In the genomic region with DNA sequence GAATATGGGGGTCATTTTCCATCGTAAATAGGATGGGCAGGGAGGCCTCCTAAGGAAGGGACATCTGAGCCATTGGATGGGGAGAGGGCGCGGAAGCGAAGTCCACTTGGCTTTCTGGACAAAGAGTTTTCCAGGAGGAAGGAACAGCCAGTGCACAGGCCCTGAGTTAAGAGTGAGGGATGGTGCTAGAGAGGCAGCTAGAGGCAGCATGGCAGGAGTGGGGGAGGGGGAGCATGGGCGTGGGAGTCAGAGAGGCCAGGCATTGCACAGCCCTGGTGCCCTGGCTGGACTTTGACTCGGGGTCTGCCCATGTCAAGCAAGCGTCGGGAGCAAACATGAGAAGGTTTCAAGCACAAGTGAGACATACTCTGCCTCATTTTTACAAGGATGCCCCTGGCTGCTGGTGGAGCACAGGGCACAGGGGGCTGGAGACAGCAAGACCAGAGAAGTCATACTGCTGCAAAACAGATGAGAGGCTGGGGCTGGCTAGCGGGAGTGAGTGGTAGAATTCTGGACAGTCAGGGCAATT, we compare ENCODE assay signal across 1 cellular context.
TF ChIP-seq lines count a peak whose summit lies in the region.

No MANE protein-coding gene starts in this region.

TF ChIP-seq in HepG2, 621 proteins besides CTCF, POLR2A, EP300 and RAD21 (continued from another document and continues in another):
- TF ChIP-seq NKX3-1 (CRISPR knock-in tag; IDR thresholded peaks at IDR 0.05) (no peak), ZNF101 (CRISPR knock-in tag; IDR thresholded peaks at IDR 0.05; ENCODE audit: borderline replicate concordance, low read depth) (no peak), DMAP1 (CRISPR knock-in tag; IDR thresholded peaks at IDR 0.05) (peak; percentile 74), ZFX (CRISPR knock-in tag; IDR thresholded peaks at IDR 0.05; ENCODE audit: low read depth) (peak; percentile 59), FOXC1 (CRISPR knock-in tag; IDR thresholded peaks at IDR 0.05; ENCODE audit: borderline replicate concordance) (no peak), ZIK1 (CRISPR knock-in tag; IDR thresholded peaks at IDR 0.05; ENCODE audit: borderline replicate concordance, low read depth) (no peak), ZNF10 (CRISPR knock-in tag; IDR thresholded peaks at IDR 0.05; ENCODE audit: borderline replicate concordance, low read depth) (0 out of 2 replicates have a peak, but pooled peaks have one; percentile 39), HDAC6 (IDR thresholded peaks at IDR 0.05; ENCODE audit: low read depth, low read length) (no peak), ARNT (IDR thresholded peaks at IDR 0.05) (no peak), NFE2L1 (CRISPR knock-in tag; IDR thresholded peaks at IDR 0.05; ENCODE audit: borderline replicate concordance) (no peak), SP1 (IDR thresholded peaks at IDR 0.05) (no peak), SP1 (CRISPR knock-in tag; IDR thresholded peaks at IDR 0.05) (0 out of 2 replicates have a peak, but pooled peaks have one; percentile 19), ZNF235 (CRISPR knock-in tag; IDR thresholded peaks at IDR 0.05; ENCODE audit: borderline replicate concordance) (0 out of 2 replicates have a peak, but pooled peaks have one; percentile 57), ZFP41 (CRISPR knock-in tag; IDR thresholded peaks at IDR 0.05; ENCODE audit: borderline replicate concordance) (no peak), PHF5A (CRISPR knock-in tag; IDR thresholded peaks at IDR 0.05; ENCODE audit: low read depth, unreplicated experiment) (peak; percentile 45), ZNF781 (CRISPR knock-in tag; IDR thresholded peaks at IDR 0.05; ENCODE audit: borderline replicate concordance, not compliant biosample characterization) (peak; percentile 69), GLI4 (CRISPR knock-in tag; IDR thresholded peaks at IDR 0.05; ENCODE audit: borderline replicate concordance) (no peak), SUZ12 (IDR thresholded peaks at IDR 0.05; ENCODE audit: low read depth, low read length) (no peak)
- TF ChIP-seq, protein P1, sequence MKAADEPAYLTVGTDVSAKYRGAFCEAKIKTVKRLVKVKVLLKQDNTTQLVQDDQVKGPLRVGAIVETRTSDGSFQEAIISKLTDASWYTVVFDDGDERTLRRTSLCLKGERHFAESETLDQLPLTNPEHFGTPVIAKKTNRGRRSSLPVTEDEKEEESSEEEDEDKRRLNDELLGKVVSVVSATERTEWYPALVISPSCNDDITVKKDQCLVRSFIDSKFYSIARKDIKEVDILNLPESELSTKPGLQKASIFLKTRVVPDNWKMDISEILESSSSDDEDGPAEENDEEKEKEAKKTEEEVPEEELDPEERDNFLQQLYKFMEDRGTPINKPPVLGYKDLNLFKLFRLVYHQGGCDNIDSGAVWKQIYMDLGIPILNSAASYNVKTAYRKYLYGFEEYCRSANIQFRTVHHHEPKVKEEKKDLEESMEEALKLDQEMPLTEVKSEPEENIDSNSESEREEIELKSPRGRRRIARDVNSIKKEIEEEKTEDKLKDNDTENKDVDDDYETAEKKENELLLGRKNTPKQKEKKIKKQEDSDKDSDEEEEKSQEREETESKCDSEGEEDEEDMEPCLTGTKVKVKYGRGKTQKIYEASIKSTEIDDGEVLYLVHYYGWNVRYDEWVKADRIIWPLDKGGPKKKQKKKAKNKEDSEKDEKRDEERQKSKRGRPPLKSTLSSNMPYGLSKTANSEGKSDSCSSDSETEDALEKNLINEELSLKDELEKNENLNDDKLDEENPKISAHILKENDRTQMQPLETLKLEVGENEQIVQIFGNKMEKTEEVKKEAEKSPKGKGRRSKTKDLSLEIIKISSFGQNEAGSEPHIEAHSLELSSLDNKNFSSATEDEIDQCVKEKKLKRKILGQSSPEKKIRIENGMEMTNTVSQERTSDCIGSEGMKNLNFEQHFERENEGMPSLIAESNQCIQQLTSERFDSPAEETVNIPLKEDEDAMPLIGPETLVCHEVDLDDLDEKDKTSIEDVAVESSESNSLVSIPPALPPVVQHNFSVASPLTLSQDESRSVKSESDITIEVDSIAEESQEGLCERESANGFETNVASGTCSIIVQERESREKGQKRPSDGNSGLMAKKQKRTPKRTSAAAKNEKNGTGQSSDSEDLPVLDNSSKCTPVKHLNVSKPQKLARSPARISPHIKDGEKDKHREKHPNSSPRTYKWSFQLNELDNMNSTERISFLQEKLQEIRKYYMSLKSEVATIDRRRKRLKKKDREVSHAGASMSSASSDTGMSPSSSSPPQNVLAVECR (CRISPR knock-in tag; IDR thresholded peaks at IDR 0.05; ENCODE audit: borderline replicate concordance): peak; percentile 63; the same call in 1 of the 2 replicates
- TF ChIP-seq, protein P2, sequence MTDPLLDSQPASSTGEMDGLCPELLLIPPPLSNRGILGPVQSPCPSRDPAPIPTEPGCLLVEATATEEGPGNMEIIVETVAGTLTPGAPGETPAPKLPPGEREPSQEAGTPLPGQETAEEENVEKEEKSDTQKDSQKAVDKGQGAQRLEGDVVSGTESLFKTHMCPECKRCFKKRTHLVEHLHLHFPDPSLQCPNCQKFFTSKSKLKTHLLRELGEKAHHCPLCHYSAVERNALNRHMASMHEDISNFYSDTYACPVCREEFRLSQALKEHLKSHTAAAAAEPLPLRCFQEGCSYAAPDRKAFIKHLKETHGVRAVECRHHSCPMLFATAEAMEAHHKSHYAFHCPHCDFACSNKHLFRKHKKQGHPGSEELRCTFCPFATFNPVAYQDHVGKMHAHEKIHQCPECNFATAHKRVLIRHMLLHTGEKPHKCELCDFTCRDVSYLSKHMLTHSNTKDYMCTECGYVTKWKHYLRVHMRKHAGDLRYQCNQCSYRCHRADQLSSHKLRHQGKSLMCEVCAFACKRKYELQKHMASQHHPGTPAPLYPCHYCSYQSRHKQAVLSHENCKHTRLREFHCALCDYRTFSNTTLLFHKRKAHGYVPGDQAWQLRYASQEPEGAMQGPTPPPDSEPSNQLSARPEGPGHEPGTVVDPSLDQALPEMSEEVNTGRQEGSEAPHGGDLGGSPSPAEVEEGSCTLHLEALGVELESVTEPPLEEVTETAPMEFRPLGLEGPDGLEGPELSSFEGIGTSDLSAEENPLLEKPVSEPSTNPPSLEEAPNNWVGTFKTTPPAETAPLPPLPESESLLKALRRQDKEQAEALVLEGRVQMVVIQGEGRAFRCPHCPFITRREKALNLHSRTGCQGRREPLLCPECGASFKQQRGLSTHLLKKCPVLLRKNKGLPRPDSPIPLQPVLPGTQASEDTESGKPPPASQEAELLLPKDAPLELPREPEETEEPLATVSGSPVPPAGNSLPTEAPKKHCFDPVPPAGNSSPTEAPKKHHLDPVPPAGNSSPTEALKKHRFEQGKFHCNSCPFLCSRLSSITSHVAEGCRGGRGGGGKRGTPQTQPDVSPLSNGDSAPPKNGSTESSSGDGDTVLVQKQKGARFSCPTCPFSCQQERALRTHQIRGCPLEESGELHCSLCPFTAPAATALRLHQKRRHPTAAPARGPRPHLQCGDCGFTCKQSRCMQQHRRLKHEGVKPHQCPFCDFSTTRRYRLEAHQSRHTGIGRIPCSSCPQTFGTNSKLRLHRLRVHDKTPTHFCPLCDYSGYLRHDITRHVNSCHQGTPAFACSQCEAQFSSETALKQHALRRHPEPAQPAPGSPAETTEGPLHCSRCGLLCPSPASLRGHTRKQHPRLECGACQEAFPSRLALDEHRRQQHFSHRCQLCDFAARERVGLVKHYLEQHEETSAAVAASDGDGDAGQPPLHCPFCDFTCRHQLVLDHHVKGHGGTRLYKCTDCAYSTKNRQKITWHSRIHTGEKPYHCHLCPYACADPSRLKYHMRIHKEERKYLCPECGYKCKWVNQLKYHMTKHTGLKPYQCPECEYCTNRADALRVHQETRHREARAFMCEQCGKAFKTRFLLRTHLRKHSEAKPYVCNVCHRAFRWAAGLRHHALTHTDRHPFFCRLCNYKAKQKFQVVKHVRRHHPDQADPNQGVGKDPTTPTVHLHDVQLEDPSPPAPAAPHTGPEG (CRISPR knock-in tag; IDR thresholded peaks at IDR 0.05): no peak
- TF ChIP-seq, protein P3, sequence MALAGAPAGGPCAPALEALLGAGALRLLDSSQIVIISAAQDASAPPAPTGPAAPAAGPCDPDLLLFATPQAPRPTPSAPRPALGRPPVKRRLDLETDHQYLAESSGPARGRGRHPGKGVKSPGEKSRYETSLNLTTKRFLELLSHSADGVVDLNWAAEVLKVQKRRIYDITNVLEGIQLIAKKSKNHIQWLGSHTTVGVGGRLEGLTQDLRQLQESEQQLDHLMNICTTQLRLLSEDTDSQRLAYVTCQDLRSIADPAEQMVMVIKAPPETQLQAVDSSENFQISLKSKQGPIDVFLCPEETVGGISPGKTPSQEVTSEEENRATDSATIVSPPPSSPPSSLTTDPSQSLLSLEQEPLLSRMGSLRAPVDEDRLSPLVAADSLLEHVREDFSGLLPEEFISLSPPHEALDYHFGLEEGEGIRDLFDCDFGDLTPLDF (CRISPR knock-in tag; IDR thresholded peaks at IDR 0.05): no peak
- TF ChIP-seq, protein P4, sequence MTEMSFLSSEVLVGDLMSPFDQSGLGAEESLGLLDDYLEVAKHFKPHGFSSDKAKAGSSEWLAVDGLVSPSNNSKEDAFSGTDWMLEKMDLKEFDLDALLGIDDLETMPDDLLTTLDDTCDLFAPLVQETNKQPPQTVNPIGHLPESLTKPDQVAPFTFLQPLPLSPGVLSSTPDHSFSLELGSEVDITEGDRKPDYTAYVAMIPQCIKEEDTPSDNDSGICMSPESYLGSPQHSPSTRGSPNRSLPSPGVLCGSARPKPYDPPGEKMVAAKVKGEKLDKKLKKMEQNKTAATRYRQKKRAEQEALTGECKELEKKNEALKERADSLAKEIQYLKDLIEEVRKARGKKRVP (CRISPR knock-in tag; IDR thresholded peaks at IDR 0.05): no peak
- TF ChIP-seq, protein P5, sequence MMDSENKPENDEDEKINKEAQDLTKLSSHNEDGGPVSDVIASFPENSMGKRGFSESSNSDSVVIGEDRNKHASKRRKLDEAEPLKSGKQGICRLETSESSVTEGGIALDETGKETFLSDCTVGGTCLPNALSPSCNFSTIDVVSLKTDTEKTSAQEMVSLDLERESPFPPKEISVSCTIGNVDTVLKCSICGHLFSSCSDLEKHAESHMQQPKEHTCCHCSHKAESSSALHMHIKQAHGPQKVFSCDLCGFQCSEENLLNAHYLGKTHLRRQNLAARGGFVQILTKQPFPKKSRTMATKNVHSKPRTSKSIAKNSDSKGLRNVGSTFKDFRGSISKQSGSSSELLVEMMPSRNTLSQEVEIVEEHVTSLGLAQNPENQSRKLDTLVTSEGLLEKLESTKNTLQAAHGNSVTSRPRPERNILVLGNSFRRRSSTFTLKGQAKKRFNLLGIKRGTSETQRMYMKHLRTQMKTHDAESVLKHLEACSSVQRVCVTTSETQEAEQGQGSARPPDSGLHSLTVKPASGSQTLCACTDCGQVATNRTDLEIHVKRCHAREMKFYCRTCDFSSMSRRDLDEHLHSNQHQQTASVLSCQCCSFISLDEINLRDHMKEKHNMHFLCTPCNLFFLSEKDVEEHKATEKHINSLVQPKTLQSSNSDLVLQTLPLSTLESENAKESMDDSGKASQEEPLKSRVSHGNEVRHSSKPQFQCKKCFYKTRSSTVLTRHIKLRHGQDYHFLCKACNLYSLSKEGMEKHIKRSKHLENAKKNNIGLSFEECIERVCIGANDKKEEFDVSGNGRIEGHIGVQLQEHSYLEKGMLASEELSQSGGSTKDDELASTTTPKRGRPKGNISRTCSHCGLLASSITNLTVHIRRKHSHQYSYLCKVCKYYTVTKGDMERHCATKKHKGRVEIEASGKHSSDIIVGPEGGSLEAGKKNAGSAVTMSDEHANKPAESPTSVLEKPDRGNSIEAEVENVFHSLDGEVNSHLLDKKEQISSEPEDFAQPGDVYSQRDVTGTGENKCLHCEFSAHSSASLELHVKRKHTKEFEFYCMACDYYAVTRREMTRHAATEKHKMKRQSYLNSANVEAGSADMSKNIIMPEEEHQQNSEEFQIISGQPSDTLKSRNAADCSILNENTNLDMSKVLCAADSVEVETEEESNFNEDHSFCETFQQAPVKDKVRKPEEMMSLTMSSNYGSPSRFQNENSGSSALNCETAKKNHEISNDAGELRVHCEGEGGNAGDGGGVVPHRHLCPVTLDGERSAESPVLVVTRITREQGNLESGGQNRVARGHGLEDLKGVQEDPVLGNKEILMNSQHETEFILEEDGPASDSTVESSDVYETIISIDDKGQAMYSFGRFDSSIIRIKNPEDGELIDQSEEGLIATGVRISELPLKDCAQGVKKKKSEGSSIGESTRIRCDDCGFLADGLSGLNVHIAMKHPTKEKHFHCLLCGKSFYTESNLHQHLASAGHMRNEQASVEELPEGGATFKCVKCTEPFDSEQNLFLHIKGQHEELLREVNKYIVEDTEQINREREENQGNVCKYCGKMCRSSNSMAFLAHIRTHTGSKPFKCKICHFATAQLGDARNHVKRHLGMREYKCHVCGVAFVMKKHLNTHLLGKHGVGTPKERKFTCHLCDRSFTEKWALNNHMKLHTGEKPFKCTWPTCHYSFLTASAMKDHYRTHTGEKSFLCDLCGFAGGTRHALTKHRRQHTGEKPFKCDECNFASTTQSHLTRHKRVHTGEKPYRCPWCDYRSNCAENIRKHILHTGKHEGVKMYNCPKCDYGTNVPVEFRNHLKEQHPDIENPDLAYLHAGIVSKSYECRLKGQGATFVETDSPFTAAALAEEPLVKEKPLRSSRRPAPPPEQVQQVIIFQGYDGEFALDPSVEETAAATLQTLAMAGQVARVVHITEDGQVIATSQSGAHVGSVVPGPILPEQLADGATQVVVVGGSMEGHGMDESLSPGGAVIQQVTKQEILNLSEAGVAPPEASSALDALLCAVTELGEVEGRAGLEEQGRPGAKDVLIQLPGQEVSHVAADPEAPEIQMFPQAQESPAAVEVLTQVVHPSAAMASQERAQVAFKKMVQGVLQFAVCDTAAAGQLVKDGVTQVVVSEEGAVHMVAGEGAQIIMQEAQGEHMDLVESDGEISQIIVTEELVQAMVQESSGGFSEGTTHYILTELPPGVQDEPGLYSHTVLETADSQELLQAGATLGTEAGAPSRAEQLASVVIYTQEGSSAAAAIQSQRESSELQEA (CRISPR knock-in tag; IDR thresholded peaks at IDR 0.05; ENCODE audit: not compliant biosample characterization): no peak
- TF ChIP-seq, protein P6, sequence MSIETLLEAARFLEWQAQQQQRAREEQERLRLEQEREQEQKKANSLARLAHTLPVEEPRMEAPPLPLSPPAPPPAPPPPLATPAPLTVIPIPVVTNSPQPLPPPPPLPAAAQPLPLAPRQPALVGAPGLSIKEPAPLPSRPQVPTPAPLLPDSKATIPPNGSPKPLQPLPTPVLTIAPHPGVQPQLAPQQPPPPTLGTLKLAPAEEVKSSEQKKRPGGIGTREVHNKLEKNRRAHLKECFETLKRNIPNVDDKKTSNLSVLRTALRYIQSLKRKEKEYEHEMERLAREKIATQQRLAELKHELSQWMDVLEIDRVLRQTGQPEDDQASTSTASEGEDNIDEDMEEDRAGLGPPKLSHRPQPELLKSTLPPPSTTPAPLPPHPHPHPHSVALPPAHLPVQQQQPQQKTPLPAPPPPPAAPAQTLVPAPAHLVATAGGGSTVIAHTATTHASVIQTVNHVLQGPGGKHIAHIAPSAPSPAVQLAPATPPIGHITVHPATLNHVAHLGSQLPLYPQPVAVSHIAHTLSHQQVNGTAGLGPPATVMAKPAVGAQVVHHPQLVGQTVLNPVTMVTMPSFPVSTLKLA (IDR thresholded peaks at IDR 0.05): 0 out of 2 replicates have a peak, but pooled peaks have one; percentile 9
- TF ChIP-seq, protein P7, sequence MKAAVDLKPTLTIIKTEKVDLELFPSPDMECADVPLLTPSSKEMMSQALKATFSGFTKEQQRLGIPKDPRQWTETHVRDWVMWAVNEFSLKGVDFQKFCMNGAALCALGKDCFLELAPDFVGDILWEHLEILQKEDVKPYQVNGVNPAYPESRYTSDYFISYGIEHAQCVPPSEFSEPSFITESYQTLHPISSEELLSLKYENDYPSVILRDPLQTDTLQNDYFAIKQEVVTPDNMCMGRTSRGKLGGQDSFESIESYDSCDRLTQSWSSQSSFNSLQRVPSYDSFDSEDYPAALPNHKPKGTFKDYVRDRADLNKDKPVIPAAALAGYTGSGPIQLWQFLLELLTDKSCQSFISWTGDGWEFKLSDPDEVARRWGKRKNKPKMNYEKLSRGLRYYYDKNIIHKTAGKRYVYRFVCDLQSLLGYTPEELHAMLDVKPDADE (CRISPR knock-in tag; IDR thresholded peaks at IDR 0.05): no peak
- TF ChIP-seq, protein P8, sequence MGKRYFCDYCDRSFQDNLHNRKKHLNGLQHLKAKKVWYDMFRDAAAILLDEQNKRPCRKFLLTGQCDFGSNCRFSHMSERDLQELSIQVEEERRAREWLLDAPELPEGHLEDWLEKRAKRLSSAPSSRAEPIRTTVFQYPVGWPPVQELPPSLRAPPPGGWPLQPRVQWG (CRISPR knock-in tag; IDR thresholded peaks at IDR 0.05; ENCODE audit: borderline replicate concordance, low read depth): no peak
